ENCODE assay signal across 19 cellular contexts in genomic region chr15:79023546-79023890, GRCh38.
DNase-seq lines count a peak whose midpoint lies in the region; ATAC-seq, FAIRE-seq and TF ChIP-seq lines count a peak whose summit lies in the region.
"Had no signal": no experiment of that assay in that cellular context is flagged by ENCODE, and none has a peak within 500 bp of the region (broad histone marks: within the 10 kb centered on the region; RNA-seq: fewer than 3 reads in every experiment).

No MANE protein-coding gene starts in this region.

- DNase-seq in stimulated activated naive CD8-positive, alpha-beta T cell treated with anti-CD3 and anti-CD28 coated beads, Interleukin-15, amount 100 ng/mL, for 72 hours = no peak
- DNase-seq in stimulated activated naive CD8-positive, alpha-beta T cell treated with anti-CD3 and anti-CD28 coated beads, Interleukin-15, Interleukin-2, amounts not matched to agents 100 U/mL and 50 U/mL, for 24 hours = no peak
- DNase-seq in kidney (peak; percentile 32), posterior vena cava (ENCODE audit: low spot score) (peak; percentile 64), NCI-H187 (lab: John Stamatoyannopoulos, UW) (no peak), SKM-1 (lab: John Stamatoyannopoulos, UW; ENCODE audit: unreplicated experiment) (no peak)
- DNase-seq: 8988T; CD4-positive, alpha-beta memory T cell; DMS153; DMS79; GDM1; H7; HFFc6 had no signal

- no peak for TF ChIP-seq CTCF in kidney (IDR thresholded peaks at IDR 0.05; ENCODE audit: borderline replicate concordance, extremely low read depth, insufficient read depth)

- H3K4me1 ChIP-seq in kidney (ENCODE audit: control insufficient read depth in 1 of 2, insufficient read depth in 1 of 2, low read depth in 1 of 2, low read length in 2 of 2) = no peaks in the 10 kb centered on the region

- H3K4me3 Mint-ChIP-seq in stimulated activated naive CD8-positive, alpha-beta T cell treated with anti-CD3 and anti-CD28 coated beads, Interleukin-15, amount 100 ng/mL, for 72 hours = no peak overlapping the region
- H3K4me3 Mint-ChIP-seq: CD14-positive monocyte; CD4-positive, alpha-beta memory T cell; GM23338; HFFc6 had no signal

- no peak overlapping the region for H3K27ac ChIP-seq in kidney (ENCODE audit: low read depth in 2 of 2, low read length in 2 of 2)
- H3K27ac ChIP-seq: BLaER1 had no signal

- H3K27me3 Mint-ChIP-seq in stimulated activated naive CD8-positive, alpha-beta T cell treated with anti-CD3 and anti-CD28 coated beads, Interleukin-15, amount 100 ng/mL, for 72 hours = no peaks in the 10 kb centered on the region

- H3K36me3 ChIP-seq in kidney (ENCODE audit: control insufficient read depth in 1 of 2, insufficient read depth in 2 of 2, low read length in 2 of 2) = no peaks in the 10 kb centered on the region
- H3K36me3 ChIP-seq: BLaER1 had no signal

- FAIRE-seq in kidney (lab: Jason Lieb, UNC) = no peak
- FAIRE-seq: GM18507 had no signal

- no peak for ATAC-seq in stimulated activated naive CD8-positive, alpha-beta T cell treated with anti-CD3 and anti-CD28 coated beads, Interleukin-15, amount 100 ng/mL, for 72 hours
- ATAC-seq in stimulated activated naive CD8-positive, alpha-beta T cell treated with anti-CD3 and anti-CD28 coated beads, Interleukin-15, Interleukin-2, amounts not matched to agents 100 U/mL and 50 U/mL, for 24 hours = no peak
- ATAC-seq in HG03025 (IDR thresholded peaks at IDR 0.05; ENCODE audit: low FRiP score, unreplicated experiment) = no peak
- ATAC-seq: GM23338, HCT116 had no signal

- H3K9me3 ChIP-seq in kidney (ENCODE audit: control insufficient read depth in 1 of 2, low read length in 2 of 2) = no peaks in the 10 kb centered on the region

- H3K9me3 Mint-ChIP-seq in stimulated activated naive CD8-positive, alpha-beta T cell treated with anti-CD3 and anti-CD28 coated beads, Interleukin-15, amount 100 ng/mL, for 72 hours = peaks cover 14 to 21% of the 10 kb centered on the region in 2 donors
- H3K9me3 Mint-ChIP-seq: HFFc6 had no signal

- H3K9ac ChIP-seq in kidney (ENCODE audit: low read length in 2 of 2) = no peak overlapping the region
- H3K9ac ChIP-seq: BLaER1 had no signal

- peaks cover 6% of the 10 kb centered on the region for H3K4me1 Mint-ChIP-seq in stimulated activated naive CD8-positive, alpha-beta T cell treated with anti-CD3 and anti-CD28 coated beads, Interleukin-15, amount 100 ng/mL, for 72 hours
- H3K4me1 Mint-ChIP-seq: CD4-positive, alpha-beta memory T cell; GM23338 had no signal

- intact Hi-C loops in kidney (cut with DNase I) (no loop called here), posterior vena cava (cut with DNase I) (loop anchor here (5.0 to 10.0 kb wide), 2 partner anchors 111 to 161 kb away; no protein-coding TSS in a partner anchor)

- H3K27ac Mint-ChIP-seq in stimulated activated naive CD8-positive, alpha-beta T cell treated with anti-CD3 and anti-CD28 coated beads, Interleukin-15, amount 100 ng/mL, for 72 hours = peak overlapping the region; percentile 14 to 50
- H3K27ac Mint-ChIP-seq: CD14-positive monocyte; CD4-positive, alpha-beta memory T cell; GM23338; HFFc6 had no signal

- no peak overlapping the region for H3K4me3 ChIP-seq in kidney (ENCODE audit: low read length in 2 of 2)
- H3K4me3 ChIP-seq: BLaER1, GM23338 had no signal

Comparison
In these comparisons a context has a peak if more than half of its experiments do, and no peak if none do; other contexts are left out.
1. DNase-seq: peak in kidney (single experiment) and posterior vena cava (single experiment); none in stimulated activated naive CD8-positive, alpha-beta T cell treated with anti-CD3 and anti-CD28 coated beads, Interleukin-15, amount 100 ng/mL, for 72 hours (0 of 2), stimulated activated naive CD8-positive, alpha-beta T cell treated with anti-CD3 and anti-CD28 coated beads, Interleukin-15, Interleukin-2, amounts not matched to agents 100 U/mL and 50 U/mL, for 24 hours (single experiment), NCI-H187 (0 of 2) and SKM-1 (single experiment).